In the genomic region with DNA sequence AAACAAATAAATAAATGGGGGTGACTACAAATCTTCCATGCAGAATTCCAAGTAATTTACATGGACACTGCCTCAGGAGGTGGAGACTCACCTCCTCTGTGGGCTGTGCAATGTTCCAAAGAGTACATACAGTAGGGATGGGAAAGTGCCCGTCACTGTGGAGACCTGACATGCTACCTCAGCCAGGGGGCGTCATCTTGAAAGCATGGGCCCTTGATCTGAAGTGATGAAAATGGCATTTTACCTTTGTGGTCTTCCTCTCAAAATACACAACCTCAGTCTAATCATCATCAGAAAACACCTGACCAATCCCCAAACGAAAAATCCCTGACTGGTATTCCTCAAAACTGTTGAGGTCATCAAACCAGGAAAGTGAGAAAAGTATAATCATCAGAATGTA, we compare ENCODE assay signal across 1 cellular context.
TF ChIP-seq lines count a peak whose summit lies in the region.

No MANE protein-coding gene starts in this region.

TF ChIP-seq in K562, 482 proteins besides CTCF, POLR2A, EP300 and RAD21 (continued from another document):
- no peak for TF ChIP-seq STAT5A (IDR thresholded peaks at IDR 0.05; ENCODE audit: borderline replicate concordance, low read length)
- 0 out of 2 replicates have a peak, but pooled peaks have one; percentile 35 for TF ChIP-seq SMC3 (conservative IDR thresholded peaks at IDR 0.05; ENCODE audit: insufficient read depth, low read depth, low read length)
- TF ChIP-seq, protein P1, sequence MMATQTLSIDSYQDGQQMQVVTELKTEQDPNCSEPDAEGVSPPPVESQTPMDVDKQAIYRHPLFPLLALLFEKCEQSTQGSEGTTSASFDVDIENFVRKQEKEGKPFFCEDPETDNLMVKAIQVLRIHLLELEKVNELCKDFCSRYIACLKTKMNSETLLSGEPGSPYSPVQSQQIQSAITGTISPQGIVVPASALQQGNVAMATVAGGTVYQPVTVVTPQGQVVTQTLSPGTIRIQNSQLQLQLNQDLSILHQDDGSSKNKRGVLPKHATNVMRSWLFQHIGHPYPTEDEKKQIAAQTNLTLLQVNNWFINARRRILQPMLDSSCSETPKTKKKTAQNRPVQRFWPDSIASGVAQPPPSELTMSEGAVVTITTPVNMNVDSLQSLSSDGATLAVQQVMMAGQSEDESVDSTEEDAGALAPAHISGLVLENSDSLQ (IDR thresholded peaks at IDR 0.05): peak; percentile 48
- no peak for TF ChIP-seq ZNF584 (CRISPR knock-in tag; IDR thresholded peaks at IDR 0.05; ENCODE audit: low read depth)
- TF ChIP-seq C11orf30 (IDR thresholded peaks at IDR 0.05; ENCODE audit: low read depth): peak; percentile 14; the same call in 1 of the 2 replicates
- TF ChIP-seq ZFP36 (IDR thresholded peaks at IDR 0.05; ENCODE audit: low read depth, low read length, partially characterized antibody): no peak
- TF ChIP-seq JUND (IDR thresholded peaks at IDR 0.05; ENCODE audit: borderline replicate concordance, low read depth, low read length): peak; percentile 38; the same call in 1 of the 2 replicates
- TF ChIP-seq JUND (tag; IDR thresholded peaks at IDR 0.05; ENCODE audit: borderline replicate concordance, low read depth, low read length): no peak; the same call in 2 of the 3 replicates
- no peak for TF ChIP-seq FOXK1 (CRISPR knock-in tag; IDR thresholded peaks at IDR 0.05; ENCODE audit: borderline replicate concordance)
- TF ChIP-seq, protein P2, sequence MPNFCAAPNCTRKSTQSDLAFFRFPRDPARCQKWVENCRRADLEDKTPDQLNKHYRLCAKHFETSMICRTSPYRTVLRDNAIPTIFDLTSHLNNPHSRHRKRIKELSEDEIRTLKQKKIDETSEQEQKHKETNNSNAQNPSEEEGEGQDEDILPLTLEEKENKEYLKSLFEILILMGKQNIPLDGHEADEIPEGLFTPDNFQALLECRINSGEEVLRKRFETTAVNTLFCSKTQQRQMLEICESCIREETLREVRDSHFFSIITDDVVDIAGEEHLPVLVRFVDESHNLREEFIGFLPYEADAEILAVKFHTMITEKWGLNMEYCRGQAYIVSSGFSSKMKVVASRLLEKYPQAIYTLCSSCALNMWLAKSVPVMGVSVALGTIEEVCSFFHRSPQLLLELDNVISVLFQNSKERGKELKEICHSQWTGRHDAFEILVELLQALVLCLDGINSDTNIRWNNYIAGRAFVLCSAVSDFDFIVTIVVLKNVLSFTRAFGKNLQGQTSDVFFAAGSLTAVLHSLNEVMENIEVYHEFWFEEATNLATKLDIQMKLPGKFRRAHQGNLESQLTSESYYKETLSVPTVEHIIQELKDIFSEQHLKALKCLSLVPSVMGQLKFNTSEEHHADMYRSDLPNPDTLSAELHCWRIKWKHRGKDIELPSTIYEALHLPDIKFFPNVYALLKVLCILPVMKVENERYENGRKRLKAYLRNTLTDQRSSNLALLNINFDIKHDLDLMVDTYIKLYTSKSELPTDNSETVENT (CRISPR knock-in tag; IDR thresholded peaks at IDR 0.05): no peak
- TF ChIP-seq MCM3 (IDR thresholded peaks at IDR 0.05): no peak
- TF ChIP-seq, protein P3, sequence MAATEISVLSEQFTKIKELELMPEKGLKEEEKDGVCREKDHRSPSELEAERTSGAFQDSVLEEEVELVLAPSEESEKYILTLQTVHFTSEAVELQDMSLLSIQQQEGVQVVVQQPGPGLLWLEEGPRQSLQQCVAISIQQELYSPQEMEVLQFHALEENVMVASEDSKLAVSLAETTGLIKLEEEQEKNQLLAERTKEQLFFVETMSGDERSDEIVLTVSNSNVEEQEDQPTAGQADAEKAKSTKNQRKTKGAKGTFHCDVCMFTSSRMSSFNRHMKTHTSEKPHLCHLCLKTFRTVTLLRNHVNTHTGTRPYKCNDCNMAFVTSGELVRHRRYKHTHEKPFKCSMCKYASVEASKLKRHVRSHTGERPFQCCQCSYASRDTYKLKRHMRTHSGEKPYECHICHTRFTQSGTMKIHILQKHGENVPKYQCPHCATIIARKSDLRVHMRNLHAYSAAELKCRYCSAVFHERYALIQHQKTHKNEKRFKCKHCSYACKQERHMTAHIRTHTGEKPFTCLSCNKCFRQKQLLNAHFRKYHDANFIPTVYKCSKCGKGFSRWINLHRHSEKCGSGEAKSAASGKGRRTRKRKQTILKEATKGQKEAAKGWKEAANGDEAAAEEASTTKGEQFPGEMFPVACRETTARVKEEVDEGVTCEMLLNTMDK (IDR thresholded peaks at IDR 0.05; ENCODE audit: borderline replicate concordance, insufficient read depth, low read depth, low read length, poor library complexity, severe bottlenecking): peak; percentile 72
- TF ChIP-seq CBFA2T2 (conservative IDR thresholded peaks at IDR 0.05): no peak
- TF ChIP-seq, protein P4, sequence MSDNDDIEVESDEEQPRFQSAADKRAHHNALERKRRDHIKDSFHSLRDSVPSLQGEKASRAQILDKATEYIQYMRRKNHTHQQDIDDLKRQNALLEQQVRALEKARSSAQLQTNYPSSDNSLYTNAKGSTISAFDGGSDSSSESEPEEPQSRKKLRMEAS (CRISPR knock-in tag; IDR thresholded peaks at IDR 0.05): no peak
- no peak for TF ChIP-seq ZNF695 (CRISPR knock-in tag; IDR thresholded peaks at IDR 0.05)
- TF ChIP-seq, protein P5, sequence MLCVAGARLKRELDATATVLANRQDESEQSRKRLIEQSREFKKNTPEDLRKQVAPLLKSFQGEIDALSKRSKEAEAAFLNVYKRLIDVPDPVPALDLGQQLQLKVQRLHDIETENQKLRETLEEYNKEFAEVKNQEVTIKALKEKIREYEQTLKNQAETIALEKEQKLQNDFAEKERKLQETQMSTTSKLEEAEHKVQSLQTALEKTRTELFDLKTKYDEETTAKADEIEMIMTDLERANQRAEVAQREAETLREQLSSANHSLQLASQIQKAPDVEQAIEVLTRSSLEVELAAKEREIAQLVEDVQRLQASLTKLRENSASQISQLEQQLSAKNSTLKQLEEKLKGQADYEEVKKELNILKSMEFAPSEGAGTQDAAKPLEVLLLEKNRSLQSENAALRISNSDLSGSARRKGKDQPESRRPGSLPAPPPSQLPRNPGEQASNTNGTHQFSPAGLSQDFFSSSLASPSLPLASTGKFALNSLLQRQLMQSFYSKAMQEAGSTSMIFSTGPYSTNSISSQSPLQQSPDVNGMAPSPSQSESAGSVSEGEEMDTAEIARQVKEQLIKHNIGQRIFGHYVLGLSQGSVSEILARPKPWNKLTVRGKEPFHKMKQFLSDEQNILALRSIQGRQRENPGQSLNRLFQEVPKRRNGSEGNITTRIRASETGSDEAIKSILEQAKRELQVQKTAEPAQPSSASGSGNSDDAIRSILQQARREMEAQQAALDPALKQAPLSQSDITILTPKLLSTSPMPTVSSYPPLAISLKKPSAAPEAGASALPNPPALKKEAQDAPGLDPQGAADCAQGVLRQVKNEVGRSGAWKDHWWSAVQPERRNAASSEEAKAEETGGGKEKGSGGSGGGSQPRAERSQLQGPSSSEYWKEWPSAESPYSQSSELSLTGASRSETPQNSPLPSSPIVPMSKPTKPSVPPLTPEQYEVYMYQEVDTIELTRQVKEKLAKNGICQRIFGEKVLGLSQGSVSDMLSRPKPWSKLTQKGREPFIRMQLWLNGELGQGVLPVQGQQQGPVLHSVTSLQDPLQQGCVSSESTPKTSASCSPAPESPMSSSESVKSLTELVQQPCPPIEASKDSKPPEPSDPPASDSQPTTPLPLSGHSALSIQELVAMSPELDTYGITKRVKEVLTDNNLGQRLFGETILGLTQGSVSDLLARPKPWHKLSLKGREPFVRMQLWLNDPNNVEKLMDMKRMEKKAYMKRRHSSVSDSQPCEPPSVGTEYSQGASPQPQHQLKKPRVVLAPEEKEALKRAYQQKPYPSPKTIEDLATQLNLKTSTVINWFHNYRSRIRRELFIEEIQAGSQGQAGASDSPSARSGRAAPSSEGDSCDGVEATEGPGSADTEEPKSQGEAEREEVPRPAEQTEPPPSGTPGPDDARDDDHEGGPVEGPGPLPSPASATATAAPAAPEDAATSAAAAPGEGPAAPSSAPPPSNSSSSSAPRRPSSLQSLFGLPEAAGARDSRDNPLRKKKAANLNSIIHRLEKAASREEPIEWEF (CRISPR knock-in tag; IDR thresholded peaks at IDR 0.05): no peak
- TF ChIP-seq, protein P6, sequence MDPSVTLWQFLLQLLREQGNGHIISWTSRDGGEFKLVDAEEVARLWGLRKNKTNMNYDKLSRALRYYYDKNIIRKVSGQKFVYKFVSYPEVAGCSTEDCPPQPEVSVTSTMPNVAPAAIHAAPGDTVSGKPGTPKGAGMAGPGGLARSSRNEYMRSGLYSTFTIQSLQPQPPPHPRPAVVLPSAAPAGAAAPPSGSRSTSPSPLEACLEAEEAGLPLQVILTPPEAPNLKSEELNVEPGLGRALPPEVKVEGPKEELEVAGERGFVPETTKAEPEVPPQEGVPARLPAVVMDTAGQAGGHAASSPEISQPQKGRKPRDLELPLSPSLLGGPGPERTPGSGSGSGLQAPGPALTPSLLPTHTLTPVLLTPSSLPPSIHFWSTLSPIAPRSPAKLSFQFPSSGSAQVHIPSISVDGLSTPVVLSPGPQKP (CRISPR knock-in tag; IDR thresholded peaks at IDR 0.05): no peak
- TF ChIP-seq, protein P7, sequence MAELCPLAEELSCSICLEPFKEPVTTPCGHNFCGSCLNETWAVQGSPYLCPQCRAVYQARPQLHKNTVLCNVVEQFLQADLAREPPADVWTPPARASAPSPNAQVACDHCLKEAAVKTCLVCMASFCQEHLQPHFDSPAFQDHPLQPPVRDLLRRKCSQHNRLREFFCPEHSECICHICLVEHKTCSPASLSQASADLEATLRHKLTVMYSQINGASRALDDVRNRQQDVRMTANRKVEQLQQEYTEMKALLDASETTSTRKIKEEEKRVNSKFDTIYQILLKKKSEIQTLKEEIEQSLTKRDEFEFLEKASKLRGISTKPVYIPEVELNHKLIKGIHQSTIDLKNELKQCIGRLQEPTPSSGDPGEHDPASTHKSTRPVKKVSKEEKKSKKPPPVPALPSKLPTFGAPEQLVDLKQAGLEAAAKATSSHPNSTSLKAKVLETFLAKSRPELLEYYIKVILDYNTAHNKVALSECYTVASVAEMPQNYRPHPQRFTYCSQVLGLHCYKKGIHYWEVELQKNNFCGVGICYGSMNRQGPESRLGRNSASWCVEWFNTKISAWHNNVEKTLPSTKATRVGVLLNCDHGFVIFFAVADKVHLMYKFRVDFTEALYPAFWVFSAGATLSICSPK (IDR thresholded peaks at IDR 0.05; ENCODE audit: borderline replicate concordance): no peak
- no peak for TF ChIP-seq ZNF174 (CRISPR knock-in tag; IDR thresholded peaks at IDR 0.05)
- no peak for TF ChIP-seq L3MBTL2 (IDR thresholded peaks at IDR 0.05)
- TF ChIP-seq, protein P8, sequence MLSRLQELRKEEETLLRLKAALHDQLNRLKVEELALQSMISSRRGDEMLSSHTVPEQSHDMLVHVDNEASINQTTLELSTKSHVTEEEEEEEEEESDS (CRISPR knock-in tag; IDR thresholded peaks at IDR 0.05): no peak
- no peak for TF ChIP-seq EWSR1 (IDR thresholded peaks at IDR 0.05; ENCODE audit: borderline replicate concordance, low read depth, partially characterized antibody)
- TF ChIP-seq E2F3 (CRISPR knock-in tag; IDR thresholded peaks at IDR 0.05): no peak
- TF ChIP-seq RBFOX2 (IDR thresholded peaks at IDR 0.05; ENCODE audit: low read depth, low read length): no peak
- TF ChIP-seq ZNF77 (CRISPR knock-in tag; IDR thresholded peaks at IDR 0.05): no peak
- TF ChIP-seq MYC (IDR thresholded peaks at IDR 0.05; ENCODE audit: low read depth, low read length): 0 out of 2 replicates have a peak, but pooled peaks have one; percentile 16
- no peak for TF ChIP-seq MYC (CRISPR knock-in tag; IDR thresholded peaks at IDR 0.05; ENCODE audit: borderline replicate concordance, low read depth)
TF ChIP-seq in K562: peak in this region for 11.
